21 cellular contexts compared by ENCODE assay signal in genomic region chr15:78154955-78155354, GRCh38. TPM values are rescaled to one million over a fixed set of nuclear protein-coding genes. Genes with fewer than 3 reads are reported as not detected.
DNase-seq lines count a peak whose midpoint lies in the region; ATAC-seq, FAIRE-seq and TF ChIP-seq lines count a peak whose summit lies in the region.
"Had no signal": no experiment of that assay in that cellular context is flagged by ENCODE, and none has a peak within 500 bp of the region (broad histone marks: within the 10 kb centered on the region; RNA-seq: fewer than 3 reads in every experiment).

No MANE protein-coding gene starts in this region.

- no peak overlapping the region for H2AFZ ChIP-seq in GM12878 (ENCODE audit: control insufficient read depth, low read depth, low read length)
- H2AFZ ChIP-seq: GM23248 had no signal

- no TSS peak for BruUV-seq in GM12878 (replicated peaks; lab: Mats Ljungman, UMichigan)

- H3K4me3 Mint-ChIP-seq in activated CD4-positive, alpha-beta memory T cell treated with anti-CD3 and anti-CD28 coated beads for 36 hours, result no peak overlapping the region

- H3K27me3 Mint-ChIP-seq in activated CD4-positive, alpha-beta memory T cell treated with anti-CD3 and anti-CD28 coated beads for 36 hours, result no peaks in the 10 kb centered on the region

- no peak overlapping the region for H3K27ac Mint-ChIP-seq in activated CD4-positive, alpha-beta memory T cell treated with anti-CD3 and anti-CD28 coated beads for 36 hours

- H3K27ac ChIP-seq in left ventricle myocardium inferior (replicated peaks) (peak overlapping the region; percentile 73), GM12878 (ENCODE audit: control insufficient read depth, insufficient read depth) (no peak overlapping the region), uterus (peak overlapping the region; percentile 17 to 56)
- H3K27ac ChIP-seq: GM23248, HL-60 had no signal

- no peak for TF ChIP-seq POLR2A in GM12878 (IDR thresholded peaks at IDR 0.05; ENCODE audit: low read depth, low read length)
- TF ChIP-seq POLR2A in uterus (IDR thresholded peaks at IDR 0.05), result no peak

- no peaks in the 10 kb centered on the region for H3K27me3 ChIP-seq in left ventricle myocardium inferior (ENCODE audit: low read depth)
- H3K27me3 ChIP-seq in GM12878 (replicated peaks in 1 of 2; ENCODE audit: control insufficient read depth in 2 of 2, insufficient read depth in 2 of 2, low read length in 1 of 2), result no peaks in the 10 kb centered on the region
- H3K27me3 ChIP-seq in uterus, result no peaks in the 10 kb centered on the region

- peaks cover 54% of the 10 kb centered on the region for H3K79me2 ChIP-seq in GM12878 (ENCODE audit: control insufficient read depth, insufficient read depth, low read length)

- H3K36me3 Mint-ChIP-seq in activated CD4-positive, alpha-beta memory T cell treated with anti-CD3 and anti-CD28 coated beads for 36 hours, result peaks cover 10% of the 10 kb centered on the region

- no peak for FAIRE-seq in GM12878 (lab: Jason Lieb, UNC)
- FAIRE-seq in HTR-8/SVneo (lab: Jason Lieb, UNC), result no peak
- FAIRE-seq: G401.6, GM18507 had no signal

- H3K4me1 ChIP-seq in left ventricle myocardium inferior (peaks cover 82% of the 10 kb centered on the region), GM12878 (ENCODE audit: control insufficient read depth, insufficient read depth, low read length) (peaks cover 6% of the 10 kb centered on the region), uterus (peaks cover 4 to 8% of the 10 kb centered on the region in 2 donors)

- no peaks in the 10 kb centered on the region for H3K9me3 Mint-ChIP-seq in activated CD4-positive, alpha-beta memory T cell treated with anti-CD3 and anti-CD28 coated beads for 36 hours

- H3K9me3 ChIP-seq in left ventricle myocardium inferior (replicated peaks) (no peaks in the 10 kb centered on the region), GM12878 (replicated peaks; ENCODE audit: control insufficient read depth, insufficient read depth, low read length) (no peaks in the 10 kb centered on the region), uterus (no peaks in the 10 kb centered on the region)

- TF ChIP-seq CTCF in left ventricle myocardium inferior (IDR thresholded peaks at IDR 0.05; ENCODE audit: borderline replicate concordance), result no peak
- no peak for TF ChIP-seq CTCF in GM12878 (IDR thresholded peaks at IDR 0.05 in 2 of 3, conservative IDR thresholded peaks at IDR 0.05 in 1 of 3; ENCODE audit: control insufficient read depth in 2 of 3, extremely low read depth in 1 of 3, insufficient read depth in 1 of 3, low read depth in 3 of 3, low read length in 3 of 3)
- no peak for TF ChIP-seq CTCF in uterus (IDR thresholded peaks at IDR 0.05)

- CTCF ChIA-PET in GM12878 (lab: Yijun Ruan, JAX), result interaction anchor here (1.0 to 3.1 kb wide), 5 partner anchors 17 to 41 kb away, joined by 3 to 14 read pairs (median 5); partner anchors contain the start of gene CIB2
- CTCF ChIA-PET in activated CD4-positive, alpha-beta memory T cell treated with anti-CD3 and anti-CD28 coated beads for 36 hours (lab: Charles Lee), result interaction anchor here (1.6 to 2.4 kb wide), 2 partner anchors 41 to 85 kb away, joined by 4 to 10 read pairs; no protein-coding TSS in a partner anchor

- no peaks in the 10 kb centered on the region for H4K20me1 ChIP-seq in GM12878 (ENCODE audit: control insufficient read depth, insufficient read depth)

- WGBS in GM12878 (ENCODE audit: insufficient coverage, insufficient replicate concordance, low lambda C conversion rate, missing lambda C conversion rate), result 96% methylated on average over 3 of the region's 3 CpGs

- POLR2A ChIA-PET in GM12878 (lab: Charles Lee), result interaction anchor here (1.0 to 3.1 kb wide), 6 partner anchors 12 to 24 kb away, joined by 3 to 19 read pairs (median 9); partner anchors contain the start of gene CIB2
- POLR2A ChIA-PET in activated CD4-positive, alpha-beta memory T cell treated with anti-CD3 and anti-CD28 coated beads for 36 hours (lab: Charles Lee), result no interaction called here

- SMC1A ChIA-PET in GM12878 (lab: Charles Lee; ENCODE audit: uncharacterized antibody, unreplicated experiment), result interaction anchor here (0.7 to 7.0 kb wide), 10 partner anchors 11 to 283 kb away, joined by 3 to 59 read pairs (median 6); partner anchors contain the start of genes IREB2 and SKIC8

- peaks cover 29% of the 10 kb centered on the region for H3K4me1 Mint-ChIP-seq in activated CD4-positive, alpha-beta memory T cell treated with anti-CD3 and anti-CD28 coated beads for 36 hours (ENCODE audit: low read depth)

- TF ChIP-seq EP300 in GM12878 (IDR thresholded peaks at IDR 0.05; ENCODE audit: borderline replicate concordance in 1 of 2, control insufficient read depth in 1 of 2, low read depth in 2 of 2, low read length in 2 of 2), result no peak

- no peak for ATAC-seq in left cardiac atrium
- peak; percentile 17; the same call in 2 of the 3 replicates for ATAC-seq in GM12878
- peak; percentile 41 for ATAC-seq in sciatic nerve
- ATAC-seq in HG03354 (IDR thresholded peaks at IDR 0.05; ENCODE audit: poor library complexity, severe bottlenecking, unreplicated experiment), result no peak

- DNase-seq in left ventricle myocardium inferior (no peak), left cardiac atrium (no peak), GM12878 (ENCODE audit: low read depth, low spot score) (no peak), sciatic nerve (ENCODE audit: low spot score) (no peak), uterus (no peak), HTR-8/SVneo (ENCODE audit: insufficient read length, low spot score) (no peak)
- no peak for DNase-seq in activated CD4-positive, alpha-beta memory T cell treated with anti-CD3 and anti-CD28 coated beads for 36 hours
- DNase-seq: C1 segment of cervical spinal cord, DND-41, GM23248, HCEC 1CT, MV-4-11, NCI-H1417 treated with DMSO at 0.1 percent for 48 hours, NCI-H2029, NCI-H2171, NCI-H446, RPMI8226 had no signal

- H3K9ac ChIP-seq in GM12878 (ENCODE audit: control insufficient read depth, insufficient read depth, low read length), result no peak overlapping the region
- H3K9ac ChIP-seq: GM23248 had no signal

- TF ChIP-seq RAD21 in GM12878 (IDR thresholded peaks at IDR 0.05; ENCODE audit: insufficient read depth, low read depth, low read length), result no peak

- intact Hi-C loops in left ventricle myocardium inferior (cut with micrococcal nuclease), result no loop called here
- intact Hi-C loops in left cardiac atrium (cut with DNase I), result no loop called here
- intact Hi-C loops in GM12878 (cut with micrococcal nuclease; ENCODE audit: unreplicated experiment), result no loop called here
- intact Hi-C loops in sciatic nerve (cut with DNase I), result no loop called here
- intact Hi-C loops in uterus (cut with DNase I; ENCODE audit: low total_unique reads), result no loop called here
- intact Hi-C loops in activated CD4-positive, alpha-beta memory T cell treated with anti-CD3 and anti-CD28 coated beads for 36 hours (cut with micrococcal nuclease), result loop anchor here (5.0 kb wide), 1 partner anchor 282 kb away; the partner anchor contains the start of gene IREB2

- H3K36me3 ChIP-seq in left ventricle myocardium inferior (peaks cover 50% of the 10 kb centered on the region), GM12878 (ENCODE audit: control insufficient read depth in 2 of 2, insufficient read depth in 2 of 2, low read length in 1 of 2) (peaks cover 2 to 24% of the 10 kb centered on the region in 2 experiments), uterus (no peaks in the 10 kb centered on the region)

- RAD21 ChIA-PET in GM12878 (lab: Charles Lee; ENCODE audit: unreplicated experiment), result interaction anchor here (0.8 to 3.1 kb wide), 5 partner anchors 12 to 40 kb away, joined by 4 to 18 read pairs (median 6); no protein-coding TSS in a partner anchor

- in situ Hi-C loops in GM12878 (cut with MboI), result loop anchor here (25.0 kb wide), 1 partner anchor 832 kb away; no protein-coding TSS in a partner anchor

- H3K4me3 ChIP-seq in left ventricle myocardium inferior, result peak overlapping the region; percentile 28
- H3K4me3 ChIP-seq in GM12878, result no peak overlapping the region
- H3K4me3 ChIP-seq in uterus, result no peak overlapping the region
- H3K4me3 ChIP-seq: GM23248 had no signal

- peak overlapping the region; percentile 4; the same call in 1 of the 2 replicates for H3K4me2 ChIP-seq in GM12878 (ENCODE audit: control insufficient read depth, insufficient read depth)

RNA-seq across cellular contexts. Expression of gene IDH3A, which starts 5.8 kb away (rescaled TPM):
- 465 TPM for total RNA-seq in left ventricle myocardium inferior
- total RNA-seq in left cardiac atrium, result 100 to 1,000 TPM; 353 to 512 TPM
- 101 and 106 TPM in 2 replicates for total RNA-seq in GM12878 (2013; cell fraction: nucleolus; rRNA removed)
- 83.9 and 99.1 TPM in 2 replicates for total RNA-seq in GM12878 (2014; rRNA removed)
- total RNA-seq in GM12878 (2014; rRNA removed; fragmentation: Illumina TruSeq; extraction: Trizol), result 105 and 121 TPM in 2 replicates
- total RNA-seq in GM12878 (2021), result 175 and 193 TPM in 2 replicates
- 56.2 TPM for polyA plus RNA-seq in GM12878 (2011; ENCODE audit: low read depth)
- 238 and 315 TPM in 2 replicates for polyA plus RNA-seq in GM12878 (2011; rRNA removed)
- polyA plus RNA-seq in GM12878 (2011; cell fraction: cytosol; rRNA removed), result 108 and 181 TPM in 2 replicates
- 117 and 147 TPM in 2 replicates for polyA plus RNA-seq in GM12878 (2011; cell fraction: nucleus; rRNA removed)
- polyA plus RNA-seq in GM12878 (2012), result 82.5 and 109 TPM in 2 replicates
- 173 and 178 TPM in 2 replicates for polyA plus RNA-seq in GM12878 (2014; fragmentation: Illumina TruSeq; extraction: Trizol)
- 100 to 1,000 TPM; 197 to 231 TPM for polyA plus RNA-seq in GM12878 (2014; fragmentation: Nextera tagmentation; extraction: Ambion mirVana)
- 123 and 125 TPM in 2 replicates for polyA plus RNA-seq in GM12878 (2014; rRNA removed)
- polyA plus RNA-seq in GM12878 (2016; fragmentation: Nextera tagmentation; extraction: Ambion mirVana), result 100 to 1,000 TPM; 245 to 254 TPM
- 172 and 266 TPM in 2 replicates for polyA minus RNA-seq in GM12878 (2011; rRNA and poly(A)+ RNA removed)
- polyA minus RNA-seq in GM12878 (2011; cell fraction: cytosol; rRNA and poly(A)+ RNA removed), result 75.4 and 97.9 TPM in 2 replicates
- polyA minus RNA-seq in GM12878 (2011; cell fraction: nucleus; rRNA and poly(A)+ RNA removed), result 43.5 and 60.8 TPM in 2 replicates
- 66.9 TPM for total RNA-seq in sciatic nerve
- 100 to 1,000 TPM in 1 of 4 donors, 10 to 100 TPM in 3; 60.1 to 118 (median 86.4) TPM for total RNA-seq in uterus
- 100 to 1,000 TPM; 106 to 111 TPM for total RNA-seq in activated CD4-positive, alpha-beta memory T cell treated with anti-CD3 and anti-CD28 coated beads for 36 hours

RNA-seq across cellular contexts. Expression of gene CIB2, which starts 23.7 kb away (rescaled TPM):
- total RNA-seq in left ventricle myocardium inferior, result 26.1 TPM
- total RNA-seq in left cardiac atrium, result 10 to 100 TPM; 50.3 to 66.9 TPM
- total RNA-seq in GM12878 (2013; cell fraction: nucleolus; rRNA removed), result 0.69 and 1.5 TPM in 2 replicates
- 7.2 and 8.8 TPM in 2 replicates for total RNA-seq in GM12878 (2014; rRNA removed)
- 5.9 and 6.8 TPM in 2 replicates for total RNA-seq in GM12878 (2014; rRNA removed; fragmentation: Illumina TruSeq; extraction: Trizol)
- total RNA-seq in GM12878 (2021), result 6.9 and 7.2 TPM in 2 replicates
- polyA plus RNA-seq in GM12878 (2011; ENCODE audit: low read depth), result 2.3 TPM
- 7.4 and 11.7 TPM in 2 replicates for polyA plus RNA-seq in GM12878 (2011; rRNA removed)
- polyA plus RNA-seq in GM12878 (2011; cell fraction: cytosol; rRNA removed), result 7.8 and 10.2 TPM in 2 replicates
- 3.3 and 3.9 TPM in 2 replicates for polyA plus RNA-seq in GM12878 (2011; cell fraction: nucleus; rRNA removed)
- 3.1 and 3.4 TPM in 2 replicates for polyA plus RNA-seq in GM12878 (2012)
- polyA plus RNA-seq in GM12878 (2014; fragmentation: Illumina TruSeq; extraction: Trizol), result 7.9 and 11.7 TPM in 2 replicates
- polyA plus RNA-seq in GM12878 (2014; fragmentation: Nextera tagmentation; extraction: Ambion mirVana), result 1 to 10 TPM in 1 of 2 experiments, under 1 TPM in 1; 0.56 to 1.6 TPM
- 7.2 and 8.2 TPM in 2 replicates for polyA plus RNA-seq in GM12878 (2014; rRNA removed)
- 10 to 100 TPM in 1 of 2 experiments, 1 to 10 TPM in 1; 1.5 to 12.1 TPM for polyA plus RNA-seq in GM12878 (2016; fragmentation: Nextera tagmentation; extraction: Ambion mirVana)
- polyA minus RNA-seq in GM12878 (2011; rRNA and poly(A)+ RNA removed), result 10.4 and 22.3 TPM in 2 replicates
- polyA minus RNA-seq in GM12878 (2011; cell fraction: cytosol; rRNA and poly(A)+ RNA removed), result 2.6 and 3.7 TPM in 2 replicates
- 0.73 and 1.2 TPM in 2 replicates for polyA minus RNA-seq in GM12878 (2011; cell fraction: nucleus; rRNA and poly(A)+ RNA removed)
- 5.4 TPM for total RNA-seq in sciatic nerve
- total RNA-seq in uterus, result 10 to 100 TPM in 2 of 4 donors, 1 to 10 TPM in 2; 4.4 to 11.3 (median 7.8) TPM
- 1 to 10 TPM; 2.0 to 2.2 TPM for total RNA-seq in activated CD4-positive, alpha-beta memory T cell treated with anti-CD3 and anti-CD28 coated beads for 36 hours

Comparison
In these comparisons a context has a peak if more than half of its experiments do, and no peak if none do; other contexts are left out.
1. ATAC-seq: peak in GM12878 (single experiment) and sciatic nerve (single experiment); none in left cardiac atrium (0 of 2) and HG03354 (single experiment).